8 cellular contexts compared by ENCODE assay signal in the genomic region with DNA sequence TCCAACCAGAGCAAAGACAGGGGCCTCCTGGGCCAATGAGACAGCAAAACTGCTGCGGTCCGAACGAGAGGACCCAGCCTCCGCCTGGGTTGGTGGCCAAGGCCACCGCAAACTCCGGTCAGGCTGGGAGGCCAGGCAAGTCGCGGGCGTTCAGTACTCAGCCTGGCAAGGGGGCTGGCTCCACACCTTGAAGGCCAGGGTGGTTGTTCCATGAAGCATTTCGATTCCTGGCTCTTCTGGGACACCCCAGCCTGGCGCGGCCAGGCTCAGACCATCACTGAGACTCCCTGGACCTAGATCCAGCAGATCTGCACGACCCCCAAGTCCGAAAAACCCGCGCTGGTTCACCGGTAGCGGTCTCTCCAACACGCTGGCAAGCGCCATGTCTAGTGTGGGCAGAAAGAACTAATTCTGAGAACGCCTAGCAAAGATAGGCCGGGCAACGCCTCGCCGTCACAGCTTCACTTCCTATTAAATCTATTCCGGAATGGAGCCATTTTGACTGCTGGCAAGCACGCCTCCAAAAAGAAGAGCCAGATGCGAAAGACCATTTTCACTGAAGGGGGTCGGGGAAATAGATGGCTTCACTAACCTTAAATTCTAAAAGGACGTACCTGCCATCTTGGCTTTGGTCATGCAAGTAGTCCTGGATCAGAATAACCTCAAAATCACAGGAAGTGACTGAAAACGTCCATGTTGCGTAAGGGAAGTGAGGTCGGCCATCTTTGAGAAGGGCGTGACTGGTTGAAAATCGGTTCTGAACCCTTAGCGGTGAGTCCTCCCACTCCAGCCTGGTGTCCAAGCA. TPM values are rescaled to one million over a fixed set of nuclear protein-coding genes. Genes with fewer than 3 reads are reported as not detected.
DNase-seq lines count a peak whose midpoint lies in the region; ATAC-seq, FAIRE-seq and TF ChIP-seq lines count a peak whose summit lies in the region.

PSMB5 (minus strand) TSS at position 403 of the 805 bp plus-strand sequence; CDS start at position 384, 19 bp downstream.

- peak within 1 kb of the TSS; percentile 98 for H3K9ac ChIP-seq in keratinocyte (ENCODE audit: control insufficient read depth, extremely low read depth, insufficient read depth, low read length)

- peaks cover 10% of the 10 kb centered on the region for H3K4me1 ChIP-seq in keratinocyte (ENCODE audit: control insufficient read depth, extremely low read depth, insufficient read depth, low read length)

- TF ChIP-seq CTCF in cardiac fibroblast (IDR thresholded peaks at IDR 0.05; ENCODE audit: low read depth, low read length), result no peak
- no peak for TF ChIP-seq CTCF in keratinocyte (optimal IDR thresholded peaks at IDR 0.05 in 1 of 3, IDR thresholded peaks at IDR 0.05 in 1 of 3, conservative IDR thresholded peaks at IDR 0.05 in 1 of 3; ENCODE audit: extremely low read depth in 1 of 3, insufficient read depth in 2 of 3, low read length in 3 of 3)

- peaks cover 28% of the 10 kb centered on the region for H3K79me2 ChIP-seq in keratinocyte (ENCODE audit: control insufficient read depth, insufficient read depth, low read length)

- peak within 1 kb of the TSS; percentile 100 for H2AFZ ChIP-seq in keratinocyte (ENCODE audit: control insufficient read depth, low read length)

- no peaks in the 10 kb centered on the region for H4K20me1 ChIP-seq in keratinocyte (ENCODE audit: control insufficient read depth, extremely low read depth, insufficient read depth, low read length)

- H3K36me3 ChIP-seq in keratinocyte (ENCODE audit: control insufficient read depth in 2 of 2, extremely low read depth in 1 of 2, insufficient read depth in 2 of 2, low read length in 2 of 2), result peaks cover 5 to 6% of the 10 kb centered on the region in 2 experiments

- ATAC-seq in GM18870 (IDR thresholded peaks at IDR 0.05; ENCODE audit: unreplicated experiment) (peak; percentile 87), HG03103 (IDR thresholded peaks at IDR 0.05; ENCODE audit: low read depth, unreplicated experiment) (peak; percentile 94)

- dilution Hi-C loops in keratinocyte (cut with MboI; ENCODE audit: extremely low pct_ligation_motif_present, low sequenced_read_pairs), result no loop called here

- H3K27ac ChIP-seq in keratinocyte (ENCODE audit: control insufficient read depth, insufficient read depth, low read length), result peak within 1 kb of the TSS; percentile 100

- DNase-seq in T-helper 2 cell (peak; percentile 58 to 98 (median 83)), cardiac fibroblast (ENCODE audit: low read depth in 2 of 2) (peak; percentile 96 to 98), keratinocyte (ENCODE audit: low read depth, low spot score) (peak; percentile 89), SKM-1 (lab: John Stamatoyannopoulos, UW; ENCODE audit: unreplicated experiment) (no peak), SIG-M5 (lab: John Stamatoyannopoulos, UW) (no peak)
- DNase-seq in stimulated activated CD4-positive, alpha-beta T cell treated with anti-CD3 and anti-CD28 coated beads, Interleukin-1b, Interleukin-23, amount 100 ng/mL, for 1 hour (ENCODE audit: low read depth in 2 of 2), result peak; percentile 55 to 63

- no peaks in the 10 kb centered on the region for H3K9me3 ChIP-seq in keratinocyte (ENCODE audit: control insufficient read depth, low read depth, low read length)

- H3K4me3 ChIP-seq in cardiac fibroblast (replicated peaks in 1 of 2; ENCODE audit: low read depth in 2 of 2, low read length in 2 of 2) (peak within 1 kb of the TSS; percentile 79 to 87), keratinocyte (ENCODE audit: control insufficient read depth in 2 of 3, extremely low read depth in 1 of 3, insufficient read depth in 2 of 3, low read depth in 1 of 3, low read length in 3 of 3) (peak within 1 kb of the TSS; percentile 96 to 98 (median 98))

- peak; percentile 87 for FAIRE-seq in keratinocyte (lab: Jason Lieb, UNC)

- H3K27me3 ChIP-seq in keratinocyte (ENCODE audit: control insufficient read depth, extremely low read depth, insufficient read depth, low read length), result no peaks in the 10 kb centered on the region

- H3K9me1 ChIP-seq in keratinocyte (ENCODE audit: control insufficient read depth, extremely low read depth, insufficient read depth, low read length), result no peaks in the 10 kb centered on the region

- peak within 1 kb of the TSS; percentile 83 for H3K4me2 ChIP-seq in keratinocyte (ENCODE audit: control insufficient read depth, extremely low read depth, insufficient read depth, low read depth, low read length)

RNA-seq across cellular contexts. Expression of gene PSMB5, which starts in this region (rescaled TPM):
- polyA plus RNA-seq in keratinocyte, result 285 to 349 TPM (median 292 TPM) in 3 replicates
- polyA plus RNA-seq in keratinocyte (2011; ENCODE audit: low read depth), result 57.4 TPM
- 249 and 261 TPM in 2 replicates for polyA plus RNA-seq in keratinocyte (2011; cell fraction: cytosol; rRNA removed)
- 195 and 203 TPM in 2 replicates for polyA plus RNA-seq in keratinocyte (2011; cell fraction: nucleus; rRNA removed)
- 178 and 212 TPM in 2 replicates for polyA plus RNA-seq in keratinocyte (2012; ENCODE audit: low replicate concordance)
- polyA minus RNA-seq in keratinocyte, result 128 to 263 TPM (median 217 TPM) in 3 replicates
- 240 TPM for polyA minus RNA-seq in keratinocyte (2011; cell fraction: cytosol; rRNA and poly(A)+ RNA removed)
- polyA minus RNA-seq in keratinocyte (2011; cell fraction: nucleus; rRNA and poly(A)+ RNA removed), result 73.9 and 89.0 TPM in 2 replicates

Comparison
In these comparisons a context has a peak if more than half of its experiments do, and no peak if none do; other contexts are left out.
1. DNase-seq: peak in T-helper 2 cell (5 of 5), cardiac fibroblast (2 of 2), keratinocyte (single experiment) and stimulated activated CD4-positive, alpha-beta T cell treated with anti-CD3 and anti-CD28 coated beads, Interleukin-1b, Interleukin-23, amount 100 ng/mL, for 1 hour (2 of 2); none in SKM-1 (single experiment) and SIG-M5 (single experiment).